ENCODE assay signal across 14 cellular contexts in the genomic region with DNA sequence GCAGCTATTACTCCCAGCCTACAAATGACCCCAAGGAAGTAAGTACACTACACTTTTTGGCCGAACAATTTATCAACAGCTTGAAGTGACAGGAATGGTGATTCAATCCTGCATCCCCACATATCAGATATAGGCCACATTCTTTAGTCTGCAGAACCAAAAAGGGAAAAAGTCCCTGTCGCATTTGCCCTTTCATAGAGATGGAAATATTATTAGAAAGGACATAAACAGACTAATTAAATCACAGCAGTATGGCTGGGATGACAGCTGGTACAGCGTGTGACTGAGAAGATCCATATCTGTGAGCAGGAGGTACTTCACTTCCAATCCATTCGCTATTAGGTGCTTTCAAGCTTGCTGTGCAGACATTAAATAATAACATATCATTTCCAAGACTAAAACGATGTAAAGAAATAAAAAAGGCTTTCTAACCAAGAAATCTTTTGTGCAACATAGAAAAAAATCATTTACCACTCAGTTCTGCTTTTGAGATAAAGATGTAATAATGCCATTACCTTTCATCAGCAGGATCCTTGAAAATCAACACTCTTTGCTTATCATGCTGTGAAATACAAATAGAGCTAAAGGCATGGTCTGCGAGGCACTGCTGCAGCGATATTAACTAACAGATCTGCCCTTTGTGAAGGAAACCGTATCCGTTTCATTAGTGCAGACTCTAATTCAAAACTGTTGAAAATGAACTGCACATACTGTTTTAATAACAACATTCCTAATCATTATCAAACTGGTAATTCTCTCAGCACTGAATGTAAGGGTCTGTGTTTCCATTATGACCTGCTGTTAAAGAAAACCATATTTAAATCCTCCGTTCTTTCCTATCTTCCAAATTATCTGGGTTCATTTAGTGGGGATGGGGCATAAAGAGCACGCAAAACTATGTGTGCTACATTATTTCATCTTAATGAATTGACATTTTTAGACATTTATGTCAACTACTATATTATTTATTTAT.
A peak's percentile ranks its signal among the peaks of the same experiment; 100 is the strongest.
DNase-seq lines count a peak whose midpoint lies in the region; ATAC-seq and TF ChIP-seq lines count a peak whose summit lies in the region.
"Had no signal": no experiment of that assay in that cellular context is flagged by ENCODE, and none has a peak within 500 bp of the region (broad histone marks: within the 10 kb centered on the region; RNA-seq: fewer than 3 reads in every experiment).

No MANE protein-coding gene starts in this region.

- intact Hi-C loops in left ventricle myocardium inferior (cut with micrococcal nuclease) = no loop called here
- intact Hi-C loops in heart left ventricle (cut with DNase I) = loop anchor here in 3 of 10 donors (10.0 kb wide), 1 partner anchor 243 kb away; a partner anchor contains a TSS

- no peak for TF ChIP-seq POLR2A in heart left ventricle (IDR thresholded peaks at IDR 0.05)

- H3K27me3 ChIP-seq in left ventricle myocardium inferior (ENCODE audit: low read depth) = no peaks in the 10 kb centered on the region
- no peaks in the 10 kb centered on the region for H3K27me3 ChIP-seq in heart left ventricle
- H3K27me3 ChIP-seq in endodermal cell (ENCODE audit: control insufficient read depth, insufficient read depth, low read length, poor library complexity, severe bottlenecking) = no peaks in the 10 kb centered on the region
- no peaks in the 10 kb centered on the region for H3K27me3 ChIP-seq in foreskin keratinocyte

- H3K27me3 Mint-ChIP-seq in endodermal cell (ENCODE audit: insufficient read depth) = no peaks in the 10 kb centered on the region
- H3K27me3 Mint-ChIP-seq: activated CD8-positive, alpha-beta T cell treated with anti-CD3 and anti-CD28 coated beads for 36 hours had no signal

- no peaks in the 10 kb centered on the region for H3K36me3 Mint-ChIP-seq in endodermal cell (ENCODE audit: low read depth)

- H3K4me1 ChIP-seq in left ventricle myocardium inferior (peaks cover 28% of the 10 kb centered on the region), heart left ventricle (peaks cover 0 to 24% (median 8%) of the 10 kb centered on the region in 12 donors), endodermal cell (ENCODE audit: control insufficient read depth, insufficient read depth, low read length) (peaks cover 6% of the 10 kb centered on the region), foreskin keratinocyte (no peaks in the 10 kb centered on the region)
- H3K4me1 ChIP-seq: prostate gland had no signal

- DNase-seq in left ventricle myocardium inferior (no peak), heart left ventricle (no peak), NCI-H2227 treated with DMSO at 0.1 percent for 48 hours (lab: John Stamatoyannopoulos, UW) (peak; percentile 91), endodermal cell (no peak), HCEC 1CT (no peak), mucosa of gallbladder (ENCODE audit: low spot score) (no peak), NCI-H526 treated with DMSO at 0.1 percent for 48 hours (lab: John Stamatoyannopoulos, UW) (no peak), foreskin keratinocyte (no peak)
- DNase-seq: activated CD8-positive, alpha-beta T cell treated with anti-CD3 and anti-CD28 coated beads for 36 hours; activated gamma-delta T cell; foreskin fibroblast; HFFc6; mucosa of descending colon had no signal

- no peaks in the 10 kb centered on the region for H3K36me3 ChIP-seq in left ventricle myocardium inferior
- no peaks in the 10 kb centered on the region for H3K36me3 ChIP-seq in heart left ventricle
- no peaks in the 10 kb centered on the region for H3K36me3 ChIP-seq in endodermal cell (ENCODE audit: control insufficient read depth, insufficient read depth, low read length)
- H3K36me3 ChIP-seq: prostate gland had no signal

- 31 to 42% (median 37%) methylated on average over 11 of the region's 11 CpGs for WGBS in heart left ventricle, 4 donors
- WGBS in endodermal cell (ENCODE audit: insufficient coverage in 1 of 2, insufficient read length in 1 of 2), 2 experiments = 56% methylated on average over 8 to 11 of the region's 11 CpGs

- no peak for ATAC-seq in heart left ventricle
- ATAC-seq in foreskin keratinocyte = no peak
- ATAC-seq: activated CD8-positive, alpha-beta T cell treated with anti-CD3 and anti-CD28 coated beads for 36 hours; mucosa of descending colon had no signal

- peaks cover 40% of the 10 kb centered on the region for H3K4me1 Mint-ChIP-seq in endodermal cell

- no peak overlapping the region for H3K4me3 Mint-ChIP-seq in endodermal cell
- H3K4me3 Mint-ChIP-seq: activated CD8-positive, alpha-beta T cell treated with anti-CD3 and anti-CD28 coated beads for 36 hours; HFFc6 had no signal

- no peaks in the 10 kb centered on the region for H3K9me3 ChIP-seq in left ventricle myocardium inferior (replicated peaks)
- H3K9me3 ChIP-seq in heart left ventricle = no peaks in the 10 kb centered on the region
- H3K9me3 ChIP-seq in endodermal cell (ENCODE audit: control insufficient read depth, low read length) = no peaks in the 10 kb centered on the region
- H3K9me3 ChIP-seq: mucosa of descending colon, prostate gland had no signal

- no peak overlapping the region for H3K9ac ChIP-seq in endodermal cell (ENCODE audit: extremely low read depth, low read length, poor library complexity, severe bottlenecking)

- no peak overlapping the region for H3K27ac ChIP-seq in left ventricle myocardium inferior (replicated peaks)
- no peak overlapping the region for H3K27ac ChIP-seq in heart left ventricle
- H3K27ac ChIP-seq in endodermal cell (ENCODE audit: low read depth, low read length) = peak overlapping the region; percentile 71
- no peak overlapping the region for H3K27ac ChIP-seq in foreskin keratinocyte
- H3K27ac ChIP-seq: prostate gland had no signal

- TF ChIP-seq CTCF in left ventricle myocardium inferior (IDR thresholded peaks at IDR 0.05; ENCODE audit: borderline replicate concordance) = no peak
- no peak for TF ChIP-seq CTCF in heart left ventricle (IDR thresholded peaks at IDR 0.05)
- TF ChIP-seq CTCF in endodermal cell (conservative IDR thresholded peaks at IDR 0.05) = no peak
- no peak for TF ChIP-seq CTCF in foreskin keratinocyte (conservative IDR thresholded peaks at IDR 0.05)

- no peak overlapping the region for H3K27ac Mint-ChIP-seq in endodermal cell
- H3K27ac Mint-ChIP-seq: activated CD8-positive, alpha-beta T cell treated with anti-CD3 and anti-CD28 coated beads for 36 hours; HFFc6 had no signal

- peaks cover 2% of the 10 kb centered on the region for H3K9me3 Mint-ChIP-seq in endodermal cell
- H3K9me3 Mint-ChIP-seq: activated CD8-positive, alpha-beta T cell treated with anti-CD3 and anti-CD28 coated beads for 36 hours had no signal

- H3K4me3 ChIP-seq in left ventricle myocardium inferior (peak overlapping the region; percentile 25), heart left ventricle (peak overlapping the region in 2 of 12 donors; percentile 3 to 6), endodermal cell (ENCODE audit: low read length) (peak overlapping the region; percentile 61)
- H3K4me3 ChIP-seq: mucosa of descending colon, prostate gland had no signal
